In genomic region chr11:110497204-110497987, GRCh38 we compare ENCODE assay signal across 18 cellular contexts.
DNase-seq lines count a peak whose midpoint lies in the region; ATAC-seq, FAIRE-seq and TF ChIP-seq lines count a peak whose summit lies in the region.
"Had no signal": no experiment of that assay in that cellular context is flagged by ENCODE, and none has a peak within 500 bp of the region (broad histone marks: within the 10 kb centered on the region; RNA-seq: fewer than 3 reads in every experiment).

No MANE protein-coding gene starts in this region.

- no peak for FAIRE-seq in pancreas (lab: Jason Lieb, UNC)

- CTCF ChIA-PET in Panc1 (lab: Charles Lee) (no interaction called here), PC-3 (lab: Charles Lee) (no interaction called here)

- no peaks in the 10 kb centered on the region for H3K9me3 Mint-ChIP-seq in T-helper 2 cell treated with Interferon-gamma antibody and Interleukin-4, amounts not matched to agents 5 μg/mL and 100 μg/mL, for 36 hours

- H3K9ac ChIP-seq in PC-3 (ENCODE audit: low read length), result no peak overlapping the region

- H3K36me3 ChIP-seq in Panc1 (ENCODE audit: control insufficient read depth, insufficient read depth, low read length), result no peaks in the 10 kb centered on the region
- no peaks in the 10 kb centered on the region for H3K36me3 ChIP-seq in pancreas
- no peaks in the 10 kb centered on the region for H3K36me3 ChIP-seq in PC-3 (ENCODE audit: low read depth, low read length)
- H3K36me3 ChIP-seq in hepatocyte (replicated peaks; ENCODE audit: insufficient read depth, low read depth), result no peaks in the 10 kb centered on the region
- H3K36me3 ChIP-seq: BE2C, stomach had no signal

- H3K79me2 ChIP-seq in PC-3 (ENCODE audit: low read length) (no peaks in the 10 kb centered on the region), hepatocyte (no peaks in the 10 kb centered on the region)

- no peak overlapping the region for H3K27ac ChIP-seq in Panc1 (ENCODE audit: low read length)
- H3K27ac ChIP-seq in pancreas, result no peak overlapping the region
- no peak overlapping the region for H3K27ac ChIP-seq in PC-3 (ENCODE audit: low read length)
- H3K27ac ChIP-seq in hepatocyte, result no peak overlapping the region

- H4K20me1 ChIP-seq in PC-3 (ENCODE audit: low read length) (no peaks in the 10 kb centered on the region), hepatocyte (ENCODE audit: insufficient read depth, poor library complexity, severe bottlenecking) (no peaks in the 10 kb centered on the region)

- no peaks in the 10 kb centered on the region for H3F3A ChIP-seq in PC-3 (ENCODE audit: low read length, unreplicated experiment)

- DNase-seq in KG1 (lab: John Stamatoyannopoulos, UW) (peak; percentile 29), Panc1 (ENCODE audit: low read depth, low spot score) (no peak), fibroblast of the aortic adventitia (ENCODE audit: low read depth) (peak; percentile 41), pancreas (no peak), PC-3 (no peak), cerebellar nuclear complex (lab: John Stamatoyannopoulos, UW) (no peak), hepatocyte (ENCODE audit: low spot score) (no peak)
- no peak for DNase-seq in T-helper 2 cell treated with Interferon-gamma antibody and Interleukin-4, amounts not matched to agents 5 μg/mL and 100 μg/mL, for 36 hours (ENCODE audit: low spot score)
- DNase-seq: activated naive CD4-positive, alpha-beta T cell treated with Interleukin-2 at 50 U/mL for 16 hours; BE2C; DMS53; effector CD8-positive, alpha-beta T cell; NCI-H1105; nucleus accumbens; stimulated activated CD4-positive, alpha-beta T cell treated with anti-CD3 and anti-CD28 coated beads, Interleukin-12 subunit alpha, Interleukin-12 subunit beta, amount 100 ng/mL, for 4 hours; stomach; SW 1271 had no signal

- H3K27me3 ChIP-seq in Panc1 (ENCODE audit: control insufficient read depth, insufficient read depth, low read length) (peaks cover 7% of the 10 kb centered on the region), pancreas (no peaks in the 10 kb centered on the region), PC-3 (ENCODE audit: low read length) (peaks cover 59% of the 10 kb centered on the region), hepatocyte (no peaks in the 10 kb centered on the region)
- H3K27me3 ChIP-seq: stomach had no signal

- peaks cover 30% of the 10 kb centered on the region for H3K27me3 Mint-ChIP-seq in T-helper 2 cell treated with Interferon-gamma antibody and Interleukin-4, amounts not matched to agents 5 μg/mL and 100 μg/mL, for 36 hours (ENCODE audit: low read depth)

- intact Hi-C loops in Panc1 (cut with micrococcal nuclease; ENCODE audit: unreplicated experiment) (no loop called here), pancreas (cut with DNase I) (no loop called here), PC-3 (cut with micrococcal nuclease) (no loop called here)

- no peaks in the 10 kb centered on the region for H3K4me1 Mint-ChIP-seq in T-helper 2 cell treated with Interferon-gamma antibody and Interleukin-4, amounts not matched to agents 5 μg/mL and 100 μg/mL, for 36 hours (ENCODE audit: low read depth)

- BruUV-seq in Panc1 (replicated peaks; lab: Mats Ljungman, UMichigan) (no TSS peak), PC-3 (replicated peaks; lab: Mats Ljungman, UMichigan) (no TSS peak)

- no peaks in the 10 kb centered on the region for H3K9me3 ChIP-seq in Panc1 (ENCODE audit: control insufficient read depth, insufficient read depth, low read depth, low read length)
- no peaks in the 10 kb centered on the region for H3K9me3 ChIP-seq in pancreas
- H3K9me3 ChIP-seq in PC-3 (ENCODE audit: low read length), result no peaks in the 10 kb centered on the region
- no peaks in the 10 kb centered on the region for H3K9me3 ChIP-seq in hepatocyte (ENCODE audit: low read depth)
- H3K9me3 ChIP-seq: BE2C had no signal

- H3K9me2 ChIP-seq in PC-3 (replicated peaks; ENCODE audit: low read length) (no peaks in the 10 kb centered on the region), hepatocyte (replicated peaks; ENCODE audit: insufficient read depth) (no peaks in the 10 kb centered on the region)

- H3K36me3 Mint-ChIP-seq in T-helper 2 cell treated with Interferon-gamma antibody and Interleukin-4, amounts not matched to agents 5 μg/mL and 100 μg/mL, for 36 hours (ENCODE audit: low read depth), result no peaks in the 10 kb centered on the region

- H3K4me2 ChIP-seq in PC-3 (ENCODE audit: low read length) (no peak overlapping the region), hepatocyte (no peak overlapping the region)

- no peak overlapping the region for H3K4me3 ChIP-seq in Panc1 (ENCODE audit: low read depth in 2 of 2, low read length in 2 of 2)
- no peak overlapping the region for H3K4me3 ChIP-seq in fibroblast of the aortic adventitia (ENCODE audit: low read depth, low read length)
- H3K4me3 ChIP-seq in pancreas, result no peak overlapping the region
- no peak overlapping the region for H3K4me3 ChIP-seq in PC-3 (ENCODE audit: low read length)
- H3K4me3 ChIP-seq in hepatocyte, result no peak overlapping the region
- H3K4me3 ChIP-seq: stomach had no signal

- no peak overlapping the region for H3K4me3 Mint-ChIP-seq in T-helper 2 cell treated with Interferon-gamma antibody and Interleukin-4, amounts not matched to agents 5 μg/mL and 100 μg/mL, for 36 hours

- POLR2A ChIA-PET in Panc1 (lab: Charles Lee), result no interaction called here
- POLR2A ChIA-PET in PC-3 (lab: Charles Lee; ENCODE audit: unreplicated experiment), result interaction anchor here (0.6 kb wide), 1 partner anchor 426 kb away, joined by 3 read pairs; no protein-coding TSS in a partner anchor

- H2AFZ ChIP-seq in PC-3 (ENCODE audit: low read length), result no peak overlapping the region
- H2AFZ ChIP-seq in hepatocyte, result no peak overlapping the region

- WGBS in pancreas, 2 donors, result 24 to 32% methylated on average over 2 of the region's 2 CpGs
- WGBS in hepatocyte (ENCODE audit: low lambda C conversion rate, missing lambda C conversion rate), result 82% methylated on average over 2 of the region's 2 CpGs

- ATAC-seq in Panc1, result no peak
- peak in 3 of 4 donors; percentile 26 to 77 (median 72) for ATAC-seq in pancreas
- ATAC-seq in PC-3, result no peak
- ATAC-seq: activated CD4-positive, CD25-positive, alpha-beta regulatory T cell treated with anti-CD3 and anti-CD28 coated beads, Interleukin-2, amount 50 U/mL, for 24 hours had no signal

- TF ChIP-seq CTCF in Panc1 (IDR thresholded peaks at IDR 0.05), result 0 out of 2 replicates have a peak, but pooled peaks have one; percentile 7
- no peak for TF ChIP-seq CTCF in fibroblast of the aortic adventitia (IDR thresholded peaks at IDR 0.05; ENCODE audit: insufficient read depth, low read length)
- TF ChIP-seq CTCF in pancreas (IDR thresholded peaks at IDR 0.05), result no peak
- TF ChIP-seq CTCF in PC-3 (conservative IDR thresholded peaks at IDR 0.05; ENCODE audit: low read depth, low read length), result no peak
- TF ChIP-seq CTCF in hepatocyte (IDR thresholded peaks at IDR 0.05; ENCODE audit: poor library complexity), result no peak

- in situ Hi-C loops in Panc1 (cut with HindIII; ENCODE audit: low pct_unique_long_range_greater_than_20kb, low sequenced_read_pairs), result no loop called here

- no peaks in the 10 kb centered on the region for H3K4me1 ChIP-seq in Panc1 (ENCODE audit: control insufficient read depth, insufficient read depth, low read length)
- H3K4me1 ChIP-seq in pancreas, result peaks cover 0 to 7% (median 0%) of the 10 kb centered on the region in 3 donors
- no peaks in the 10 kb centered on the region for H3K4me1 ChIP-seq in PC-3 (ENCODE audit: insufficient read depth, low read length)
- peaks cover 3% of the 10 kb centered on the region for H3K4me1 ChIP-seq in hepatocyte (ENCODE audit: insufficient read depth)
- H3K4me1 ChIP-seq: BE2C had no signal

- no peak overlapping the region for H3K27ac Mint-ChIP-seq in T-helper 2 cell treated with Interferon-gamma antibody and Interleukin-4, amounts not matched to agents 5 μg/mL and 100 μg/mL, for 36 hours

Comparison
In these comparisons a context has a peak if more than half of its experiments do, and no peak if none do; other contexts are left out.
1. DNase-seq: peak in KG1 (single experiment) and fibroblast of the aortic adventitia (single experiment); none in Panc1 (single experiment), pancreas (0 of 6), PC-3 (single experiment), T-helper 2 cell treated with Interferon-gamma antibody and Interleukin-4, amounts not matched to agents 5 μg/mL and 100 μg/mL, for 36 hours (single experiment), cerebellar nuclear complex (0 of 2) and hepatocyte (single experiment).
2. ATAC-seq: peak in pancreas (3 of 4); none in Panc1 (single experiment) and PC-3 (single experiment).